Comparison of ENCODE assay signal across 1 cellular context in genomic region chr9:132562313-132562588, GRCh38.
TF ChIP-seq lines count a peak whose summit lies in the region.

No MANE protein-coding gene starts in this region.

TF ChIP-seq in HepG2, 621 proteins besides CTCF, POLR2A, EP300 and RAD21 (continued from another document):
- TF ChIP-seq ZBTB49 (CRISPR knock-in tag; IDR thresholded peaks at IDR 0.05; ENCODE audit: borderline replicate concordance), result no peak
- TF ChIP-seq MTA1 (CRISPR knock-in tag; IDR thresholded peaks at IDR 0.05; ENCODE audit: borderline replicate concordance), result no peak
- no peak for TF ChIP-seq MLX (CRISPR knock-in tag; IDR thresholded peaks at IDR 0.05)
- no peak for TF ChIP-seq CREM (IDR thresholded peaks at IDR 0.05)
- TF ChIP-seq CREM (CRISPR knock-in tag; IDR thresholded peaks at IDR 0.05), result no peak
- no peak for TF ChIP-seq MAF1 (CRISPR knock-in tag; IDR thresholded peaks at IDR 0.05; ENCODE audit: borderline replicate concordance)
